2 cellular contexts compared by ENCODE assay signal in genomic region chr22:18890510-18891192, GRCh38. TPM values are rescaled to one million over a fixed set of nuclear protein-coding genes. Genes with fewer than 3 reads are reported as not detected.
"Had no signal": no experiment of that assay in that cellular context is flagged by ENCODE, and none has a peak within 500 bp of the region (broad histone marks: within the 10 kb centered on the region; RNA-seq: fewer than 3 reads in every experiment).

No MANE protein-coding gene starts in this region.

RNA-seq across cellular contexts. Expression of gene PRODH, which starts 45.4 kb away (rescaled TPM):
- total RNA-seq: activated B cell treated with CpG ODN at 0.5 μM for 24 hours; activated naive CD8-positive, alpha-beta T cell treated with anti-CD3 and anti-CD28 coated beads for 36 hours had no signal
